Comparison of ENCODE assay signal across 1 cellular context in genomic region chr12:57520008-57520726, GRCh38.
TF ChIP-seq lines count a peak whose summit lies in the region.

DDIT3 (minus strand) TSS chr12:57520514; CDS start chr12:57517406, 3,108 bp downstream.

TF ChIP-seq in HEK293, 187 proteins besides CTCF, POLR2A, EP300 and RAD21 (continued from another document and continues in another):
- TF ChIP-seq PRDM10 (tag by site-specific recombination; IDR thresholded peaks at IDR 0.05) (peak; percentile 14; the same call in 1 of the 2 replicates), INSM2 (tag by site-specific recombination; IDR thresholded peaks at IDR 0.05) (0 out of 2 replicates have a peak, but pooled peaks have one; percentile 43), ZNF112 (tag by site-specific recombination; IDR thresholded peaks at IDR 0.05) (no peak), ZNF2 (tag by site-specific recombination; IDR thresholded peaks at IDR 0.05) (peak; percentile 88), ZNF658 (tag by site-specific recombination; IDR thresholded peaks at IDR 0.05) (no peak), ZNF335 (tag by site-specific recombination; conservative IDR thresholded peaks at IDR 0.05) (no peak), ZNF426 (tag by site-specific recombination; IDR thresholded peaks at IDR 0.05) (no peak), GFI1B (tag by site-specific recombination; IDR thresholded peaks at IDR 0.05) (peak; percentile 73; the same call in 1 of the 2 replicates), KLF17 (tag by site-specific recombination; IDR thresholded peaks at IDR 0.05) (peak; percentile 21), RBAK (tag by site-specific recombination; IDR thresholded peaks at IDR 0.05) (no peak), ZSCAN23 (tag by site-specific recombination; IDR thresholded peaks at IDR 0.05) (peak; percentile 61; the same call in 1 of the 2 replicates), ATF2 (tag by site-specific recombination; IDR thresholded peaks at IDR 0.05; ENCODE audit: low read depth) (0 out of 2 replicates have a peak, but pooled peaks have one; percentile 27), ZNF701 (tag by site-specific recombination; IDR thresholded peaks at IDR 0.05) (no peak), ZNF24 (tag by site-specific recombination; IDR thresholded peaks at IDR 0.05) (peak; percentile 75; the same call in 1 of the 2 replicates), HIC1 (tag by site-specific recombination; IDR thresholded peaks at IDR 0.05) (0 out of 2 replicates have a peak, but pooled peaks have one; percentile 13), ZNF292 (tag by site-specific recombination; IDR thresholded peaks at IDR 0.05; ENCODE audit: borderline replicate concordance, low read depth) (no peak), ZSCAN30 (tag by site-specific recombination; IDR thresholded peaks at IDR 0.05) (no peak; the same call in 1 of the 2 replicates), ZNF585B (tag by site-specific recombination; IDR thresholded peaks at IDR 0.05) (no peak), ZNF350 (tag by site-specific recombination; IDR thresholded peaks at IDR 0.05) (no peak), ZNF155 (tag by site-specific recombination; IDR thresholded peaks at IDR 0.05) (no peak), MEIS1 (CRISPR knock-in tag; IDR thresholded peaks at IDR 0.05; ENCODE audit: borderline replicate concordance) (no peak), ZNF48 (tag by site-specific recombination; IDR thresholded peaks at IDR 0.05) (no peak), SP7 (tag by site-specific recombination; IDR thresholded peaks at IDR 0.05) (peak; percentile 39; the same call in 1 of the 2 replicates), ZNF26 (tag by site-specific recombination; IDR thresholded peaks at IDR 0.05) (no peak), OSR2 (tag by site-specific recombination; IDR thresholded peaks at IDR 0.05) (no peak), BCL11A (tag by site-specific recombination; IDR thresholded peaks at IDR 0.05; ENCODE audit: low read depth) (peak; percentile 86), BCL11B (tag by site-specific recombination; IDR thresholded peaks at IDR 0.05; ENCODE audit: low read depth) (peak; percentile 78; the same call in 1 of the 2 replicates), ZNF184 (tag by site-specific recombination; IDR thresholded peaks at IDR 0.05) (peak; percentile 36; the same call in 1 of the 2 replicates), ZBTB10 (tag by site-specific recombination; IDR thresholded peaks at IDR 0.05) (peak; percentile 54), ZNF561 (tag by site-specific recombination; IDR thresholded peaks at IDR 0.05; ENCODE audit: borderline replicate concordance) (peak; percentile 71; the same call in 1 of the 2 replicates), TSHZ1 (tag by site-specific recombination; IDR thresholded peaks at IDR 0.05; ENCODE audit: borderline replicate concordance) (no peak), ZNF121 (tag by site-specific recombination; IDR thresholded peaks at IDR 0.05) (peak; percentile 30; the same call in 1 of the 2 replicates), GLI2 (tag by site-specific recombination; IDR thresholded peaks at IDR 0.05; ENCODE audit: borderline replicate concordance, low read depth) (no peak), MYNN (tag by site-specific recombination; IDR thresholded peaks at IDR 0.05; ENCODE audit: borderline replicate concordance) (no peak; the same call in 1 of the 2 replicates), KLF16 (tag by site-specific recombination; IDR thresholded peaks at IDR 0.05) (peak; percentile 91), ZNF558 (tag by site-specific recombination; IDR thresholded peaks at IDR 0.05) (no peak; the same call in 1 of the 2 replicates), ZNF580 (tag by site-specific recombination; IDR thresholded peaks at IDR 0.05) (no peak), ZNF596 (tag by site-specific recombination; IDR thresholded peaks at IDR 0.05) (peak; percentile 20; the same call in 1 of the 2 replicates), KLF10 (tag by site-specific recombination; IDR thresholded peaks at IDR 0.05) (peak; percentile 99), ZFHX2 (tag by site-specific recombination; conservative IDR thresholded peaks at IDR 0.05) (peak; percentile 57; the same call in 1 of the 2 replicates), ZNF600 (tag by site-specific recombination; IDR thresholded peaks at IDR 0.05) (peak; percentile 69; the same call in 1 of the 2 replicates), ZNF366 (tag by site-specific recombination; conservative IDR thresholded peaks at IDR 0.05) (0 out of 2 replicates have a peak, but pooled peaks have one; percentile 14), ZNF394 (tag by site-specific recombination; IDR thresholded peaks at IDR 0.05; ENCODE audit: borderline replicate concordance) (no peak; the same call in 1 of the 2 replicates), KLF9 (tag by site-specific recombination; IDR thresholded peaks at IDR 0.05; ENCODE audit: low read depth) (peak; percentile 90), ZNF214 (tag by site-specific recombination; IDR thresholded peaks at IDR 0.05; ENCODE audit: borderline replicate concordance) (no peak)
